Comparison of ENCODE assay signal across 21 cellular contexts in the genomic region with DNA sequence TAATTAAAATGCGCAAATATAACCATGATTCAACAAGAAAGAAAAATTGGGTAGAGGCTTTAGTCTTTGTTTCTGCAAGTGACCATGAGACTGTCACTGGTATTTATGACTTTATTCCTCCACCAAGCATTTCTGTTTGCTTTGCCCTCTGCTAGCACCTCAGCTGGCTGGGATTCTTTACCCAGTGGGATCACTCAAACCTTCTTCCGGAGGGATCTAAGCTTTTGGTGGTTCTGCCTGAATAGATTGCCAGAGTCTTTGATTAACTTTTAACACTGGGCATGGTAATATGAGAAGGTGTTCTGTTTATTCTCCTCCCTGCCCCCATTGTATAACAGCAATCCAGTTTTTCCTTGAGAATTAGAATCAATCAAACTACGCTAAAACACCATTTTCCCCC. TPM values are rescaled to one million over a fixed set of nuclear protein-coding genes. Genes with fewer than 3 reads are reported as not detected.
"Had no signal": no experiment of that assay in that cellular context is flagged by ENCODE, and none has a peak within 500 bp of the region (broad histone marks: within the 10 kb centered on the region; RNA-seq: fewer than 3 reads in every experiment).

No MANE protein-coding gene starts in this region.

- H3K4me1 Mint-ChIP-seq: central memory CD8-positive, alpha-beta T cell; immature natural killer cell; natural killer cell had no signal

- H3K27ac Mint-ChIP-seq: effector memory CD8-positive, alpha-beta T cell; immature natural killer cell; natural killer cell had no signal

- H3K9me3 ChIP-seq: esophagus muscularis mucosa, gastrocnemius medialis, prostate gland, sigmoid colon, stomach had no signal

- H3K4me3 ChIP-seq: esophagus muscularis mucosa, gastrocnemius medialis, heart right ventricle, prostate gland, sigmoid colon, skin epidermis, stomach had no signal

- H3K36me3 ChIP-seq: esophagus muscularis mucosa, gastrocnemius medialis, heart right ventricle, prostate gland, sigmoid colon, stomach had no signal

- H3K27me3 Mint-ChIP-seq: central memory CD8-positive, alpha-beta T cell; effector memory CD8-positive, alpha-beta T cell had no signal

- ATAC-seq: effector memory CD8-positive, alpha-beta T cell; gastrocnemius medialis; heart right ventricle; left lobe of liver; natural killer cell had no signal

- H3K79me2 ChIP-seq: parathyroid adenoma had no signal

- DNase-seq: cortex of kidney; effector memory CD8-positive, alpha-beta T cell; gastrocnemius medialis; heart right ventricle; immature natural killer cell; mammary epithelial cell; natural killer cell; retina; sigmoid colon; stimulated activated naive CD4-positive, alpha-beta T cell; stomach; substantia nigra; trophoblast cell had no signal

- H3K9ac ChIP-seq: parathyroid adenoma had no signal

- H3K4me3 Mint-ChIP-seq: central memory CD8-positive, alpha-beta T cell; effector memory CD8-positive, alpha-beta T cell; immature natural killer cell; mesothelial cell of epicardium; natural killer cell had no signal

- H3K36me3 Mint-ChIP-seq: immature natural killer cell had no signal

- H2AFZ ChIP-seq: parathyroid adenoma had no signal

- H3K27me3 ChIP-seq: esophagus muscularis mucosa, gastrocnemius medialis, heart right ventricle, sigmoid colon, stomach had no signal

- H3K4me1 ChIP-seq: esophagus muscularis mucosa, gastrocnemius medialis, heart right ventricle, parathyroid adenoma, prostate gland, sigmoid colon had no signal

- H3K27ac ChIP-seq: epithelial cell of prostate, esophagus muscularis mucosa, gastrocnemius medialis, heart right ventricle, parathyroid adenoma, prostate gland, sigmoid colon, skin epidermis, stomach had no signal

RNA-seq across cellular contexts. Expression of gene FBN2, which starts 59.1 kb away (rescaled TPM):
- polyA plus RNA-seq: immature natural killer cell had no signal
